Comparison of ENCODE assay signal across 16 cellular contexts in genomic region chr17:69450857-69451410, GRCh38. TPM values are rescaled to one million over a fixed set of nuclear protein-coding genes. Genes with fewer than 3 reads are reported as not detected.
DNase-seq lines count a peak whose midpoint lies in the region; ATAC-seq lines count a peak whose summit lies in the region.
"Had no signal": no experiment of that assay in that cellular context is flagged by ENCODE, and none has a peak within 500 bp of the region (broad histone marks: within the 10 kb centered on the region; RNA-seq: fewer than 3 reads in every experiment).

No MANE protein-coding gene starts in this region.

- no peaks in the 10 kb centered on the region for H3K27me3 ChIP-seq in SJSA1 (replicated peaks)
- H3K27me3 ChIP-seq: pancreas had no signal

- intact Hi-C loops in left colon (cut with DNase I, micrococcal nuclease): no loop called here

- no peak overlapping the region for H3K4me3 ChIP-seq in SJSA1
- H3K4me3 ChIP-seq: left ventricle myocardium inferior, pancreas had no signal

- peak; percentile 48 to 52 for DNase-seq in SJSA1 (ENCODE audit: low read depth in 1 of 2, low spot score in 2 of 2)
- no peak for DNase-seq in left colon
- DNase-seq in HPDE6-E6E7 (ENCODE audit: extremely low spot score): no peak
- DNase-seq in NCI-H526 treated with DMSO at 0.1 percent for 48 hours (lab: John Stamatoyannopoulos, UW): no peak
- DNase-seq in SKM-1 treated with dmso at 0.1 percent for 144 hours (lab: John Stamatoyannopoulos, UW; ENCODE audit: unreplicated experiment): no peak
- DNase-seq: amniotic stem cell, DMS153, glutamatergic neuron, left ventricle myocardium inferior, NCI-H69, pancreas, SIG-M5, WERI-Rb-1 had no signal

- H3K4me1 ChIP-seq in ES-I3 (ENCODE audit: insufficient read depth, low read length) (peaks cover 34% of the 10 kb centered on the region), SJSA1 (replicated peaks) (peaks cover 15% of the 10 kb centered on the region)

- no peaks in the 10 kb centered on the region for H3K36me3 ChIP-seq in ES-I3 (ENCODE audit: insufficient read depth, low read length)
- no peaks in the 10 kb centered on the region for H3K36me3 ChIP-seq in SJSA1
- H3K36me3 ChIP-seq: left ventricle myocardium inferior, pancreas, WERI-Rb-1 had no signal

- H3K27ac ChIP-seq in SJSA1: no peak overlapping the region
- H3K27ac ChIP-seq: left ventricle myocardium inferior, pancreas, WERI-Rb-1 had no signal

- no peaks in the 10 kb centered on the region for H3K9me3 ChIP-seq in ES-I3 (ENCODE audit: control insufficient read depth, insufficient read depth, low read length)
- no peaks in the 10 kb centered on the region for H3K9me3 ChIP-seq in SJSA1 (replicated peaks)
- H3K9me3 ChIP-seq: left ventricle myocardium inferior, pancreas had no signal

- ATAC-seq in HG02610 (IDR thresholded peaks at IDR 0.05; ENCODE audit: unreplicated experiment) (peak; percentile 13), left colon (peak; percentile 16), HG02763 (IDR thresholded peaks at IDR 0.05; ENCODE audit: unreplicated experiment) (no peak)
- ATAC-seq: pancreas had no signal

- H3K9ac ChIP-seq in ES-I3 (ENCODE audit: low read depth, low read length): peak overlapping the region; percentile 2; the same call in 1 of the 2 replicates

RNA-seq across cellular contexts. Expression of gene MAP2K6, which starts 36.4 kb away (rescaled TPM):
- total RNA-seq in SJSA1 (2014; rRNA removed; shearing (Covaris generic)): 1.4 and 2.1 TPM in 2 replicates
- total RNA-seq in left colon: 100 to 1,000 TPM in 1 of 2 donors, 10 to 100 TPM in 1; 58.4 to 128 TPM

Comparison
In these comparisons a context has a peak if more than half of its experiments do, and no peak if none do; other contexts are left out.
1. DNase-seq: peak in SJSA1 (2 of 2); none in left colon (0 of 2), HPDE6-E6E7 (single experiment), NCI-H526 treated with DMSO at 0.1 percent for 48 hours (single experiment) and SKM-1 treated with dmso at 0.1 percent for 144 hours (single experiment).
2. RNA of gene MAP2K6, which starts 36.4 kb away (total RNA-seq): 58.4 to 128 TPM in left colon; 1.4 to 2.1 TPM in SJSA1; every median in the first group is over 10 times any median in the second.